3 cellular contexts compared by ENCODE assay signal in genomic region chr20:16939051-16939450, GRCh38.
"Had no signal": no experiment of that assay in that cellular context is flagged by ENCODE, and none has a peak within 500 bp of the region (broad histone marks: within the 10 kb centered on the region; RNA-seq: fewer than 3 reads in every experiment).

No MANE protein-coding gene starts in this region.

- DNase-seq: GDM1, GF-D8 had no signal

- ATAC-seq: GM12878 had no signal
